Comparison of ENCODE assay signal across 8 cellular contexts in the genomic region with DNA sequence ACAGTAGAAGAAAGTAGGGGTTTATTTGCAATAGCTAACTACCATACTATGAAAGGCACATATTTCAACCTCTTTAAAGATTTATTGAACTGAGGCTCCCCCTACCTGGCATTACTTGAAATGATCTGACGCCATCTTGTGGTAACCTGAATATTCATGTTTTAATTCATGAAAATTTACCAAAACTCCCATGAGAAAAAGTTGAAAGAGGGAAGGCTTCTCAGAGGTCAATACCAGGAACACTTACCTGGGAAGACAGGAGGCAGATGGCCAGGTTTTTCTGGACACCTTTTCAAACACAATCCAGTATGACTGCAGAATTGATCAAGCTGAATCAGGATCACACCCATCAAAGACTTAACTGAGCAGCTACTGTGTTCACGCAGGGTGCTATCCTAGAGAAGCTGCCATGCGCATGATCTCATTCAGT. TPM values are rescaled to one million over a fixed set of nuclear protein-coding genes. Genes with fewer than 3 reads are reported as not detected.
A peak's percentile ranks its signal among the peaks of the same experiment; 100 is the strongest.
DNase-seq lines count a peak whose midpoint lies in the region; ATAC-seq, FAIRE-seq and TF ChIP-seq lines count a peak whose summit lies in the region.

No MANE protein-coding gene starts in this region.

- H3K36me3 ChIP-seq in GM06990 (ENCODE audit: control insufficient read depth, insufficient read depth, low read length) (no peaks in the 10 kb centered on the region), left ventricle myocardium inferior (no peaks in the 10 kb centered on the region), testis (ENCODE audit: low read depth, missing control alignments) (no peaks in the 10 kb centered on the region)

- H3K27ac ChIP-seq in left ventricle myocardium inferior (replicated peaks) (no peak overlapping the region), testis (no peak overlapping the region)

- TF ChIP-seq POLR2A in testis (IDR thresholded peaks at IDR 0.05), result no peak

- TF ChIP-seq CTCF in GM06990 (IDR thresholded peaks at IDR 0.05; ENCODE audit: insufficient read depth, low read length, poor library complexity, severe bottlenecking) (peak; percentile 79), left ventricle myocardium inferior (IDR thresholded peaks at IDR 0.05; ENCODE audit: borderline replicate concordance) (peak; percentile 80), testis (IDR thresholded peaks at IDR 0.05) (peak; percentile 49 to 73 (median 58))

- intact Hi-C loops in left ventricle myocardium inferior (cut with micrococcal nuclease), result loop anchor here (10.0 kb wide), 2 partner anchors 141 to 219 kb away; no protein-coding TSS in a partner anchor
- intact Hi-C loops in testis (cut with DNase I; ENCODE audit: low total_unique reads), result no loop called here

- no peaks in the 10 kb centered on the region for H3K9me3 ChIP-seq in left ventricle myocardium inferior (replicated peaks)
- H3K9me3 ChIP-seq in testis, result no peaks in the 10 kb centered on the region

- DNase-seq in GM06990 (ENCODE audit: extremely low read depth, insufficient read length) (no peak), NAMALWA (ENCODE audit: low spot score) (peak; percentile 74), left ventricle myocardium inferior (no peak), testis (no peak)
- DNase-seq in stimulated activated naive CD8-positive, alpha-beta T cell treated with anti-CD3 and anti-CD28 coated beads, Interleukin-15, Interleukin-2, amounts not matched to agents 100 U/mL and 50 U/mL, for 24 hours, result no peak
- no peak for DNase-seq in activated effector memory CD4-positive, alpha-beta T cell treated with anti-CD3 and anti-CD28 coated beads, Interleukin-2, amount 50 U/mL, for 16 hours

- peaks cover 14% of the 10 kb centered on the region for H3K4me1 ChIP-seq in left ventricle myocardium inferior
- peaks cover 12% of the 10 kb centered on the region for H3K4me1 ChIP-seq in testis

- H3K4me3 ChIP-seq in GM06990 (replicated peaks; ENCODE audit: low read depth, low read length) (no peak overlapping the region), left ventricle myocardium inferior (no peak overlapping the region), testis (no peak overlapping the region)

- H3K27me3 ChIP-seq in GM06990 (replicated peaks; ENCODE audit: control insufficient read depth, insufficient read depth, low read length) (no peaks in the 10 kb centered on the region), left ventricle myocardium inferior (ENCODE audit: low read depth) (no peaks in the 10 kb centered on the region), testis (no peaks in the 10 kb centered on the region)

- peak; percentile 57 for FAIRE-seq in TTC549 (lab: Jason Lieb, UNC)

- 73 to 76% methylated on average over 3 of the region's 3 CpGs for WGBS in testis, 2 donors

- ATAC-seq in GM21786 (IDR thresholded peaks at IDR 0.05; ENCODE audit: unreplicated experiment), result peak; percentile 71
- no peak for ATAC-seq in stimulated activated naive CD8-positive, alpha-beta T cell treated with anti-CD3 and anti-CD28 coated beads, Interleukin-15, Interleukin-2, amounts not matched to agents 100 U/mL and 50 U/mL, for 24 hours

RNA-seq across cellular contexts. Expression of a gene that starts 9.4 kb away (rescaled TPM):
- total RNA-seq in left ventricle myocardium inferior (12.2 TPM), testis (10 to 100 TPM; 13.8 to 15.7 TPM)
- polyA plus RNA-seq in testis (ENCODE audit: insufficient read depth, low read depth, low replicate concordance), result 2.9 TPM

RNA-seq across cellular contexts. Expression of a gene that starts 47.0 kb away (rescaled TPM):
- 1.1 TPM for total RNA-seq in left ventricle myocardium inferior
- under 1 TPM in 1 of 2 donors, not detected in 1; 0.31 TPM for total RNA-seq in testis
- polyA plus RNA-seq in testis (ENCODE audit: insufficient read depth, low read depth, low replicate concordance), result 0.99 TPM
